8 cellular contexts compared by ENCODE assay signal in genomic region chr22:50399751-50400331, GRCh38. TPM values are rescaled to one million over a fixed set of nuclear protein-coding genes. Genes with fewer than 3 reads are reported as not detected.
A peak's percentile ranks its signal among the peaks of the same experiment; 100 is the strongest.
DNase-seq lines count a peak whose midpoint lies in the region; ATAC-seq and TF ChIP-seq lines count a peak whose summit lies in the region.

No MANE protein-coding gene starts in this region.

- H3K4me3 Mint-ChIP-seq in Calu3 (ENCODE audit: low read depth, unreplicated experiment) = no peak overlapping the region
- no peak overlapping the region for H3K4me3 Mint-ChIP-seq in activated CD4-positive, alpha-beta T cell treated with anti-CD3 and anti-CD28 coated beads, Interleukin-2, amount 10 ng/mL, durations not matched to agents 24 days and 14 days
- H3K4me3 Mint-ChIP-seq in nephron progenitor cell = no peak overlapping the region

- H3K56ac ChIP-seq in IMR-90 (ENCODE audit: extremely low read depth, insufficient read depth, low read length) = no peak overlapping the region

- no peak overlapping the region for H3K18ac ChIP-seq in IMR-90 (ENCODE audit: low read depth, low read length)

- H3K36me3 ChIP-seq in IMR-90 (ENCODE audit: control insufficient read depth, insufficient read depth, low read length) (peaks cover 19% of the 10 kb centered on the region), esophagus muscularis mucosa (peaks cover 5 to 31% (median 25%) of the 10 kb centered on the region in 4 donors)

- no peak for TF ChIP-seq EP300 in esophagus muscularis mucosa (IDR thresholded peaks at IDR 0.05)

- H3K27ac Mint-ChIP-seq in Calu3 (ENCODE audit: unreplicated experiment) (no peak overlapping the region), nephron progenitor cell (peak overlapping the region; percentile 88)
- peak overlapping the region; percentile 73 for H3K27ac Mint-ChIP-seq in activated CD4-positive, alpha-beta T cell treated with anti-CD3 and anti-CD28 coated beads, Interleukin-2, amount 10 ng/mL, durations not matched to agents 24 days and 14 days

- CTCF ChIA-PET in Calu3 (lab: Charles Lee) = interaction anchor here (0.5 to 0.8 kb wide), 4 partner anchors 17 to 259 kb away, joined by 3 to 4 read pairs (median 4); no protein-coding TSS in a partner anchor
- CTCF ChIA-PET in IMR-90 (lab: Yijun Ruan, JAX) = no interaction called here

- H3K4me3 ChIP-seq in IMR-90 (ENCODE audit: insufficient read depth, low read depth, low read length) (no peak overlapping the region), esophagus muscularis mucosa (no peak overlapping the region)

- H3K79me1 ChIP-seq in IMR-90 (ENCODE audit: low read depth in 1 of 2, low read length in 2 of 2) = peaks cover 17 to 70% of the 10 kb centered on the region in 2 experiments

- no peak overlapping the region for H4K91ac ChIP-seq in IMR-90 (ENCODE audit: insufficient read depth, low read depth, low read length)

- no peak overlapping the region for H2BK15ac ChIP-seq in IMR-90 (ENCODE audit: low read depth, low read length)

- H3K9me1 ChIP-seq in IMR-90 (ENCODE audit: insufficient read depth, low read length) = peaks cover 19% of the 10 kb centered on the region

- H3K36me3 Mint-ChIP-seq in Calu3 (ENCODE audit: insufficient read depth, unreplicated experiment) (peaks cover 42% of the 10 kb centered on the region), nephron progenitor cell (ENCODE audit: low read depth) (peaks cover 38% of the 10 kb centered on the region)
- peaks cover 22% of the 10 kb centered on the region for H3K36me3 Mint-ChIP-seq in activated CD4-positive, alpha-beta T cell treated with anti-CD3 and anti-CD28 coated beads, Interleukin-2, amount 10 ng/mL, durations not matched to agents 24 days and 14 days (ENCODE audit: low read depth)

- WGBS in IMR-90 (ENCODE audit: extremely low coverage in 2 of 2, insufficient read length in 1 of 2), 2 experiments = no CpG with 5 or more reads among the region's 8 CpGs
- WGBS in esophagus muscularis mucosa = 65% methylated on average over 7 of the region's 8 CpGs

- H3K9me3 Mint-ChIP-seq in Calu3 (ENCODE audit: low read depth, unreplicated experiment) (no peaks in the 10 kb centered on the region), nephron progenitor cell (no peaks in the 10 kb centered on the region)
- no peaks in the 10 kb centered on the region for H3K9me3 Mint-ChIP-seq in activated CD4-positive, alpha-beta T cell treated with anti-CD3 and anti-CD28 coated beads, Interleukin-2, amount 10 ng/mL, durations not matched to agents 24 days and 14 days

- H3K9me3 ChIP-seq in IMR-90 (ENCODE audit: control insufficient read depth, insufficient read depth, low read length) = no peaks in the 10 kb centered on the region
- no peaks in the 10 kb centered on the region for H3K9me3 ChIP-seq in esophagus muscularis mucosa

- dilution Hi-C loops in IMR-90 (cut with HindIII; ENCODE audit: low sequenced_read_pairs, unreplicated experiment) = no loop called here

- no peak overlapping the region for H2BK120ac ChIP-seq in IMR-90 (ENCODE audit: low read depth, low read length)

- H4K20me1 ChIP-seq in IMR-90 (ENCODE audit: insufficient read depth, low read length) = peaks cover 36% of the 10 kb centered on the region

- H2AFZ ChIP-seq in IMR-90 (replicated peaks; ENCODE audit: low read length, poor library complexity) = no peak overlapping the region

- peak; percentile 41; the same call in 1 of the 2 replicates for ATAC-seq in IMR-90 (ENCODE audit: low read depth)

- H3K4me1 Mint-ChIP-seq in Calu3 (ENCODE audit: low read depth, unreplicated experiment) (peaks cover 9% of the 10 kb centered on the region), nephron progenitor cell (peaks cover 54% of the 10 kb centered on the region)
- H3K4me1 Mint-ChIP-seq in activated CD4-positive, alpha-beta T cell treated with anti-CD3 and anti-CD28 coated beads, Interleukin-2, amount 10 ng/mL, durations not matched to agents 24 days and 14 days = peaks cover 26% of the 10 kb centered on the region

- BruUV-seq in Calu3 (replicated peaks; lab: Mats Ljungman, UMichigan) (no TSS peak), IMR-90 (replicated peaks; lab: Mats Ljungman, UMichigan) (no TSS peak)

- in situ Hi-C loops in IMR-90 (cut with MboI; ENCODE audit: low sequenced_read_pairs) = no loop called here

- no peak overlapping the region; the same call in 1 of the 2 replicates for H3K14ac ChIP-seq in IMR-90 (replicated peaks; ENCODE audit: low read depth, low read length)

- H3K27ac ChIP-seq in IMR-90 (ENCODE audit: insufficient read depth, low read length) = no peak overlapping the region
- H3K27ac ChIP-seq in esophagus muscularis mucosa (replicated peaks in 1 of 4) = peak overlapping the region; percentile 40 to 65 (median 52)

- H2AK5ac ChIP-seq in IMR-90 (ENCODE audit: low read depth, low read length) = no peak overlapping the region

- H3K27me3 ChIP-seq in IMR-90 (ENCODE audit: control insufficient read depth, insufficient read depth, low read length) = no peaks in the 10 kb centered on the region
- no peaks in the 10 kb centered on the region for H3K27me3 ChIP-seq in esophagus muscularis mucosa

- no peak overlapping the region for H2AK9ac ChIP-seq in IMR-90 (replicated peaks; ENCODE audit: low read depth, low read length, poor library complexity)

- no peak overlapping the region for H4K8ac ChIP-seq in IMR-90 (ENCODE audit: low read depth in 2 of 2, low read length in 2 of 2)

- H3K23ac ChIP-seq in IMR-90 (ENCODE audit: low read depth, low read length) = no peak overlapping the region

- no peak overlapping the region for H2BK5ac ChIP-seq in IMR-90 (ENCODE audit: low read depth, low read length, poor library complexity, severe bottlenecking)

- H3K4me2 ChIP-seq in IMR-90 (ENCODE audit: low read depth, low read length) = no peak overlapping the region

- intact Hi-C loops in Calu3 (cut with micrococcal nuclease; ENCODE audit: unreplicated experiment) = no loop called here
- intact Hi-C loops in IMR-90 (cut with micrococcal nuclease) = no loop called here
- intact Hi-C loops in activated CD4-positive, alpha-beta T cell treated with anti-CD3 and anti-CD28 coated beads, Interleukin-2, amount 10 ng/mL, durations not matched to agents 24 days and 14 days (cut with micrococcal nuclease) = no loop called here
- intact Hi-C loops in esophagus muscularis mucosa (cut with DNase I) = no loop called here

- TF ChIP-seq RAD21 in IMR-90 (IDR thresholded peaks at IDR 0.05; ENCODE audit: low read length) = no peak

- TF ChIP-seq CTCF in Calu3 (IDR thresholded peaks at IDR 0.05; ENCODE audit: unreplicated experiment) (no peak), IMR-90 (conservative IDR thresholded peaks at IDR 0.05; ENCODE audit: low read depth, low read length) (peak; percentile 25; the same call in 1 of the 2 replicates), esophagus muscularis mucosa (IDR thresholded peaks at IDR 0.05) (peak in 2 of 3 experiments; percentile 21 to 37), nephron progenitor cell (IDR thresholded peaks at IDR 0.05) (peak; percentile 38)

- no peak overlapping the region for H2BK20ac ChIP-seq in IMR-90 (ENCODE audit: low read depth, low read length)

- H3K27me3 Mint-ChIP-seq in Calu3 (ENCODE audit: unreplicated experiment) (no peaks in the 10 kb centered on the region), nephron progenitor cell (ENCODE audit: low read depth, poor library complexity) (peaks cover 2% of the 10 kb centered on the region)
- H3K27me3 Mint-ChIP-seq in activated CD4-positive, alpha-beta T cell treated with anti-CD3 and anti-CD28 coated beads, Interleukin-2, amount 10 ng/mL, durations not matched to agents 24 days and 14 days = no peaks in the 10 kb centered on the region

- H3K4me1 ChIP-seq in IMR-90 (ENCODE audit: control insufficient read depth, insufficient read depth, low read length) (peaks cover 14% of the 10 kb centered on the region), esophagus muscularis mucosa (peaks cover 18 to 34% (median 30%) of the 10 kb centered on the region in 4 donors)

- TF ChIP-seq POLR2A in IMR-90 (IDR thresholded peaks at IDR 0.05; ENCODE audit: low read depth, low read length) (no peak), esophagus muscularis mucosa (IDR thresholded peaks at IDR 0.05; ENCODE audit: low read depth) (no peak)

- H3K9ac ChIP-seq in IMR-90 (ENCODE audit: low read depth, low read length) = no peak overlapping the region

- H3K4ac ChIP-seq in IMR-90 (ENCODE audit: low read depth, low read length) = no peak overlapping the region

- POLR2A ChIA-PET in IMR-90 (lab: Charles Lee; ENCODE audit: unreplicated experiment) = no interaction called here

- DNase-seq in Calu3 (peak; percentile 51), IMR-90 (no peak), esophagus muscularis mucosa (ENCODE audit: extremely low spot score) (no peak), nephron progenitor cell (peak; percentile 53), NCI-H187 (lab: John Stamatoyannopoulos, UW) (no peak), NCI-H2029 treated with DMSO at 0.1 percent for 48 hours (lab: John Stamatoyannopoulos, UW) (no peak), HK-2 (ENCODE audit: unreplicated experiment) (no peak)
- DNase-seq in activated CD4-positive, alpha-beta T cell treated with anti-CD3 and anti-CD28 coated beads, Interleukin-2, amount 10 ng/mL, durations not matched to agents 24 days and 14 days = peak; percentile 68

- H4K5ac ChIP-seq in IMR-90 (ENCODE audit: low read depth, low read length) = no peak overlapping the region

TF ChIP-seq in IMR-90, 13 proteins besides CTCF, POLR2A, EP300 and RAD21 (continues in another document):
- TF ChIP-seq NFE2L2 (IDR thresholded peaks at IDR 0.05; ENCODE audit: low read depth, low read length) = no peak
- no peak for TF ChIP-seq FOS (IDR thresholded peaks at IDR 0.05; ENCODE audit: low read depth, low read length)
- TF ChIP-seq CHD1 (IDR thresholded peaks at IDR 0.05; ENCODE audit: low read depth, low read length) = no peak
- TF ChIP-seq SMC3 (IDR thresholded peaks at IDR 0.05; ENCODE audit: low read depth, low read length) = no peak
- TF ChIP-seq MAZ (IDR thresholded peaks at IDR 0.05; ENCODE audit: borderline replicate concordance, low read depth, low read length) = no peak

RNA-seq across cellular contexts. Expression of gene PPP6R2, which starts 56.7 kb away (rescaled TPM):
- 47.1 and 50.0 TPM in 2 replicates for total RNA-seq in Calu3 (2022)
- total RNA-seq in IMR-90 (2012; rRNA removed) = 49.4 and 51.6 TPM in 2 replicates
- polyA plus RNA-seq in IMR-90 (2012; rRNA removed) = 46.9 and 49.2 TPM in 2 replicates
- polyA plus RNA-seq in IMR-90 (2012; cell fraction: cytosol; rRNA removed) = 42.4 and 51.0 TPM in 2 replicates
- 130 and 243 TPM in 2 replicates for polyA plus RNA-seq in IMR-90 (2012; cell fraction: nucleus; rRNA removed; ENCODE audit: low replicate concordance)
- 44.0 and 44.1 TPM in 2 replicates for total RNA-seq in activated CD4-positive, alpha-beta T cell treated with anti-CD3 and anti-CD28 coated beads, Interleukin-2, amount 10 ng/mL, durations not matched to agents 24 days and 14 days
- total RNA-seq in esophagus muscularis mucosa = 10 to 100 TPM; 57.7 to 79.4 (median 65.3) TPM

Comparison
In these comparisons a context has a peak if more than half of its experiments do, and no peak if none do; other contexts are left out.
1. DNase-seq: peak in Calu3 (single experiment), activated CD4-positive, alpha-beta T cell treated with anti-CD3 and anti-CD28 coated beads, Interleukin-2, amount 10 ng/mL, durations not matched to agents 24 days and 14 days (single experiment) and nephron progenitor cell (single experiment); none in IMR-90 (single experiment), esophagus muscularis mucosa (single experiment), NCI-H187 (0 of 2), NCI-H2029 treated with DMSO at 0.1 percent for 48 hours (single experiment) and HK-2 (single experiment).